In genomic region chr1:160671603-160672002, GRCh38 we compare ENCODE assay signal across 23 cellular contexts. TPM values are rescaled to one million over a fixed set of nuclear protein-coding genes. Genes with fewer than 3 reads are reported as not detected.
"Had no signal": no experiment of that assay in that cellular context is flagged by ENCODE, and none has a peak within 500 bp of the region (broad histone marks: within the 10 kb centered on the region; RNA-seq: fewer than 3 reads in every experiment).

No MANE protein-coding gene starts in this region.

- H3K27ac Mint-ChIP-seq: activated B cell treated with CpG ODN at 0.5 μM for 24 hours; activated T-helper 1 cell treated with anti-CD3 and anti-CD28 coated beads, Interleukin-12 subunit alpha, Interleukin-12 subunit beta, Interleukin-2, Interleukin-4 antibody, amounts not matched to agents 30 ng/mL and 10 ng/mL and 1 ng/mL, durations not matched to agents 14 hours and 24 hours and 36 hours; stimulated activated memory B cell treated with anti-CD40 and anti-IgM and Interleukin-4, amounts not matched to agents 10 μg/mL and 1 μg/mL and 100 μg/mL, for 72 hours; type B pancreatic cell had no signal

- ATAC-seq: activated naive CD8-positive, alpha-beta T cell treated with anti-CD3 and anti-CD28 coated beads, Interleukin-2, amount 50 U/mL, for 24 hours; left colon; lower lobe of right lung; natural killer cell treated with Interleukin-12 subunit alpha and Interleukin-12 subunit beta and Interleukin-15 and Interleukin-18, amount 100 ng/mL, for 72 hours; sciatic nerve; stimulated activated memory B cell treated with anti-CD40 and anti-IgM and Interleukin-4, amounts not matched to agents 10 μg/mL and 1 μg/mL and 100 μg/mL, for 72 hours had no signal

- H3K4me3 ChIP-seq: dorsolateral prefrontal cortex, hepatocyte, lower lobe of right lung, smooth muscle cell, testis had no signal

- H3K9me3 Mint-ChIP-seq: activated B cell treated with CpG ODN at 0.5 μM for 24 hours, type B pancreatic cell had no signal

- H2AFZ ChIP-seq: hepatocyte, parathyroid adenoma had no signal

- H3K4me2 ChIP-seq: hepatocyte, smooth muscle cell had no signal

- H3K79me2 ChIP-seq: hepatocyte, parathyroid adenoma had no signal

- H3K27ac ChIP-seq: brain microvascular endothelial cell, dorsolateral prefrontal cortex, epithelial cell of prostate, hepatocyte, lower lobe of right lung, neutrophil, parathyroid adenoma, testis had no signal

- H3K4me3 Mint-ChIP-seq: activated B cell treated with CpG ODN at 0.5 μM for 24 hours; activated naive CD8-positive, alpha-beta T cell treated with anti-CD3 and anti-CD28 coated beads, Interleukin-2, amount 50 U/mL, for 24 hours; activated T-helper 1 cell treated with anti-CD3 and anti-CD28 coated beads, Interleukin-12 subunit alpha, Interleukin-12 subunit beta, Interleukin-2, Interleukin-4 antibody, amounts not matched to agents 30 ng/mL and 10 ng/mL and 1 ng/mL, durations not matched to agents 14 hours and 24 hours and 36 hours; natural killer cell treated with Interleukin-12 subunit alpha and Interleukin-12 subunit beta and Interleukin-15 and Interleukin-18, amount 100 ng/mL, for 72 hours; stimulated activated memory B cell treated with anti-CD40 and anti-IgM and Interleukin-4, amounts not matched to agents 10 μg/mL and 1 μg/mL and 100 μg/mL, for 72 hours; type B pancreatic cell had no signal

- H3K9ac ChIP-seq: parathyroid adenoma had no signal

- H3K36me3 ChIP-seq: brain microvascular endothelial cell, lower lobe of right lung, neutrophil had no signal

- H3K4me1 ChIP-seq: parathyroid adenoma, testis had no signal

- H3K27me3 ChIP-seq: brain microvascular endothelial cell, hepatocyte, neutrophil, testis had no signal

- H3K9me3 ChIP-seq: lower lobe of right lung, neutrophil, testis had no signal

- H3K36me3 Mint-ChIP-seq: stimulated activated memory B cell treated with anti-CD40 and anti-IgM and Interleukin-4, amounts not matched to agents 10 μg/mL and 1 μg/mL and 100 μg/mL, for 72 hours; type B pancreatic cell had no signal

- DNase-seq: activated B cell treated with CpG ODN at 0.5 μM for 24 hours; activated CD4-positive, alpha-beta T cell treated with anti-CD3 and anti-CD28 coated beads, Interleukin-2, amount 50 U/mL, for 1 hour; activated naive CD8-positive, alpha-beta T cell treated with anti-CD3 and anti-CD28 coated beads, Interleukin-2, amount 50 U/mL, for 24 hours; aorta; brain microvascular endothelial cell; central memory CD4-positive, alpha-beta T cell; dorsolateral prefrontal cortex; foreskin fibroblast; islet precursor cell; left colon; lower lobe of right lung; stimulated activated CD4-positive, alpha-beta T cell treated with anti-CD3 and anti-CD28 coated beads, Interleukin-4, amount 100 ng/mL, for 24 hours; testis had no signal

- H3K27me3 Mint-ChIP-seq: activated B cell treated with CpG ODN at 0.5 μM for 24 hours; activated naive CD8-positive, alpha-beta T cell treated with anti-CD3 and anti-CD28 coated beads, Interleukin-2, amount 50 U/mL, for 24 hours; natural killer cell treated with Interleukin-12 subunit alpha and Interleukin-12 subunit beta and Interleukin-15 and Interleukin-18, amount 100 ng/mL, for 72 hours; stimulated activated memory B cell treated with anti-CD40 and anti-IgM and Interleukin-4, amounts not matched to agents 10 μg/mL and 1 μg/mL and 100 μg/mL, for 72 hours had no signal

RNA-seq across cellular contexts. Expression of gene SLAMF1, which starts 24.8 kb away (rescaled TPM):
- total RNA-seq: smooth muscle cell had no signal
- polyA plus RNA-seq: aorta, smooth muscle cell had no signal

RNA-seq across cellular contexts. Expression of gene CD48, which starts 40.0 kb away (rescaled TPM):
- total RNA-seq: smooth muscle cell had no signal
- polyA plus RNA-seq: hepatocyte had no signal
